ENCODE assay signal across 8 cellular contexts in genomic region chr1:10866314-10867091, GRCh38.
DNase-seq lines count a peak whose midpoint lies in the region; ATAC-seq and TF ChIP-seq lines count a peak whose summit lies in the region.

No MANE protein-coding gene starts in this region.

- H3K27me3 ChIP-seq in ectodermal cell (ENCODE audit: control insufficient read depth, insufficient read depth, low read length, poor library complexity, severe bottlenecking) (peaks cover 54% of the 10 kb centered on the region), uterus (no peaks in the 10 kb centered on the region)

- POLR2A ChIA-PET in WTC11 (lab: Charles Lee) = interaction anchor here (0.6 kb wide), 1 partner anchor 63 kb away, joined by 3 read pairs; no protein-coding TSS in a partner anchor

- 5% methylated on average over 30 to 31 of the region's 31 CpGs for WGBS in ectodermal cell, 2 experiments

- peaks cover 45% of the 10 kb centered on the region for H3K4me1 Mint-ChIP-seq in WTC11
- H3K4me1 Mint-ChIP-seq in natural killer cell treated with Interleukin-12 subunit alpha and Interleukin-12 subunit beta and Interleukin-15 and Interleukin-18, amount 100 ng/mL, for 72 hours (ENCODE audit: low read depth in 2 of 2) = peaks cover 6 to 10% of the 10 kb centered on the region in 2 donors

- no peaks in the 10 kb centered on the region for H3K9me3 Mint-ChIP-seq in WTC11
- no peaks in the 10 kb centered on the region for H3K9me3 Mint-ChIP-seq in natural killer cell treated with Interleukin-12 subunit alpha and Interleukin-12 subunit beta and Interleukin-15 and Interleukin-18, amount 100 ng/mL, for 72 hours

- H3K27me3 Mint-ChIP-seq in WTC11 (ENCODE audit: low read depth) = peaks cover 40% of the 10 kb centered on the region
- H3K27me3 Mint-ChIP-seq in natural killer cell treated with Interleukin-12 subunit alpha and Interleukin-12 subunit beta and Interleukin-15 and Interleukin-18, amount 100 ng/mL, for 72 hours = peaks cover 44 to 46% of the 10 kb centered on the region in 2 donors

- no peak for TF ChIP-seq POLR2A in uterus (IDR thresholded peaks at IDR 0.05)

- H3K4me3 ChIP-seq in ectodermal cell (ENCODE audit: insufficient read depth, low read depth, low read length) (peak overlapping the region; percentile 38), uterus (peak overlapping the region; percentile 29 to 47)

- TF ChIP-seq CTCF in WTC11 (IDR thresholded peaks at IDR 0.05) (no peak), uterus (IDR thresholded peaks at IDR 0.05) (no peak)

- no peak overlapping the region for H3K27ac Mint-ChIP-seq in WTC11
- no peak overlapping the region for H3K27ac Mint-ChIP-seq in natural killer cell treated with Interleukin-12 subunit alpha and Interleukin-12 subunit beta and Interleukin-15 and Interleukin-18, amount 100 ng/mL, for 72 hours

- no peaks in the 10 kb centered on the region for H3K36me3 Mint-ChIP-seq in WTC11
- no peaks in the 10 kb centered on the region for H3K36me3 Mint-ChIP-seq in natural killer cell treated with Interleukin-12 subunit alpha and Interleukin-12 subunit beta and Interleukin-15 and Interleukin-18, amount 100 ng/mL, for 72 hours

- H3K36me3 ChIP-seq in ectodermal cell (ENCODE audit: control insufficient read depth, insufficient read depth, low read length) (no peaks in the 10 kb centered on the region), uterus (no peaks in the 10 kb centered on the region)

- no peak overlapping the region for H3K27ac ChIP-seq in ectodermal cell (ENCODE audit: insufficient read depth, low read depth, low read length, poor library complexity, severe bottlenecking)
- H3K27ac ChIP-seq in uterus = no peak overlapping the region

- H3K9me3 ChIP-seq in ectodermal cell (ENCODE audit: control insufficient read depth, low read length) = no peaks in the 10 kb centered on the region
- H3K9me3 ChIP-seq in uterus = no peaks in the 10 kb centered on the region

- intact Hi-C loops in uterus (cut with DNase I; ENCODE audit: low total_unique reads) = loop anchor here (5.0 kb wide), 1 partner anchor 359 kb away; no protein-coding TSS in a partner anchor

- ATAC-seq in WTC11 (peak; percentile 68), HG03378 (IDR thresholded peaks at IDR 0.05; ENCODE audit: unreplicated experiment) (no peak)
- peak in 1 of 2 donors; percentile 59 for ATAC-seq in natural killer cell treated with Interleukin-12 subunit alpha and Interleukin-12 subunit beta and Interleukin-15 and Interleukin-18, amount 100 ng/mL, for 72 hours

- peak overlapping the region; percentile 77 for H3K4me3 Mint-ChIP-seq in WTC11
- peak overlapping the region; percentile 36 for H3K4me3 Mint-ChIP-seq in natural killer cell treated with Interleukin-12 subunit alpha and Interleukin-12 subunit beta and Interleukin-15 and Interleukin-18, amount 100 ng/mL, for 72 hours

- CTCF ChIA-PET in WTC11 (lab: Charles Lee) = interaction anchor here (0.6 to 2.8 kb wide), 39 partner anchors 12 to 1577 kb away, joined by 3 to 18 read pairs (median 4); no protein-coding TSS in a partner anchor

- H3K4me1 ChIP-seq in ectodermal cell (ENCODE audit: control insufficient read depth, insufficient read depth, low read length) (peaks cover 11% of the 10 kb centered on the region), uterus (peaks cover 0 to 12% of the 10 kb centered on the region in 2 donors)

- peak; percentile 15 for DNase-seq in NCI-H345 treated with DMSO at 0.1 percent for 48 hours (lab: John Stamatoyannopoulos, UW; ENCODE audit: unreplicated experiment)
- DNase-seq in NCI-H345 (lab: John Stamatoyannopoulos, UW) = no peak
- peak; percentile 69 for DNase-seq in WTC11 (ENCODE audit: low spot score)
- no peak for DNase-seq in natural killer cell treated with Interleukin-12 subunit alpha and Interleukin-12 subunit beta and Interleukin-15 and Interleukin-18, amount 100 ng/mL, for 72 hours (ENCODE audit: low spot score)
- peak; percentile 27 to 35 for DNase-seq in uterus
- no peak for DNase-seq in RKO (ENCODE audit: low spot score)

TF ChIP-seq in WTC11, 78 proteins besides CTCF, POLR2A, EP300 and RAD21 (continues in another document):
- TF ChIP-seq GRHL2 (CRISPR knock-in tag; IDR thresholded peaks at IDR 0.05; ENCODE audit: insufficient replicate concordance, severe bottlenecking) (no peak), CREM (CRISPR knock-in tag; IDR thresholded peaks at IDR 0.05) (no peak), FOXJ3 (CRISPR knock-in tag; IDR thresholded peaks at IDR 0.05; ENCODE audit: borderline replicate concordance) (no peak), NFATC4 (CRISPR knock-in tag; IDR thresholded peaks at IDR 0.05) (no peak), ATF1 (CRISPR knock-in tag; IDR thresholded peaks at IDR 0.05) (no peak), STAT6 (CRISPR knock-in tag; conservative IDR thresholded peaks at IDR 0.05; ENCODE audit: low read depth) (no peak), NFYB (CRISPR knock-in tag; conservative IDR thresholded peaks at IDR 0.05; ENCODE audit: low read depth) (no peak), EMX1 (CRISPR knock-in tag; IDR thresholded peaks at IDR 0.05) (no peak), ZNF121 (CRISPR knock-in tag; IDR thresholded peaks at IDR 0.05) (no peak), E2F5 (CRISPR knock-in tag; IDR thresholded peaks at IDR 0.05) (no peak), PRRX2 (CRISPR knock-in tag; IDR thresholded peaks at IDR 0.05) (no peak)
- TF ChIP-seq, protein P1, sequence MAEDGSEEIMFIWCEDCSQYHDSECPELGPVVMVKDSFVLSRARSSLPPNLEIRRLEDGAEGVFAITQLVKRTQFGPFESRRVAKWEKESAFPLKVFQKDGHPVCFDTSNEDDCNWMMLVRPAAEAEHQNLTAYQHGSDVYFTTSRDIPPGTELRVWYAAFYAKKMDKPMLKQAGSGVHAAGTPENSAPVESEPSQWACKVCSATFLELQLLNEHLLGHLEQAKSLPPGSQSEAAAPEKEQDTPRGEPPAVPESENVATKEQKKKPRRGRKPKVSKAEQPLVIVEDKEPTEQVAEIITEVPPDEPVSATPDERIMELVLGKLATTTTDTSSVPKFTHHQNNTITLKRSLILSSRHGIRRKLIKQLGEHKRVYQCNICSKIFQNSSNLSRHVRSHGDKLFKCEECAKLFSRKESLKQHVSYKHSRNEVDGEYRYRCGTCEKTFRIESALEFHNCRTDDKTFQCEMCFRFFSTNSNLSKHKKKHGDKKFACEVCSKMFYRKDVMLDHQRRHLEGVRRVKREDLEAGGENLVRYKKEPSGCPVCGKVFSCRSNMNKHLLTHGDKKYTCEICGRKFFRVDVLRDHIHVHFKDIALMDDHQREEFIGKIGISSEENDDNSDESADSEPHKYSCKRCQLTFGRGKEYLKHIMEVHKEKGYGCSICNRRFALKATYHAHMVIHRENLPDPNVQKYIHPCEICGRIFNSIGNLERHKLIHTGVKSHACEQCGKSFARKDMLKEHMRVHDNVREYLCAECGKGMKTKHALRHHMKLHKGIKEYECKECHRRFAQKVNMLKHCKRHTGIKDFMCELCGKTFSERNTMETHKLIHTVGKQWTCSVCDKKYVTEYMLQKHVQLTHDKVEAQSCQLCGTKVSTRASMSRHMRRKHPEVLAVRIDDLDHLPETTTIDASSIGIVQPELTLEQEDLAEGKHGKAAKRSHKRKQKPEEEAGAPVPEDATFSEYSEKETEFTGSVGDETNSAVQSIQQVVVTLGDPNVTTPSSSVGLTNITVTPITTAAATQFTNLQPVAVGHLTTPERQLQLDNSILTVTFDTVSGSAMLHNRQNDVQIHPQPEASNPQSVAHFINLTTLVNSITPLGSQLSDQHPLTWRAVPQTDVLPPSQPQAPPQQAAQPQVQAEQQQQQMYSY (CRISPR knock-in tag; IDR thresholded peaks at IDR 0.05) = no peak
- TF ChIP-seq, protein P2, sequence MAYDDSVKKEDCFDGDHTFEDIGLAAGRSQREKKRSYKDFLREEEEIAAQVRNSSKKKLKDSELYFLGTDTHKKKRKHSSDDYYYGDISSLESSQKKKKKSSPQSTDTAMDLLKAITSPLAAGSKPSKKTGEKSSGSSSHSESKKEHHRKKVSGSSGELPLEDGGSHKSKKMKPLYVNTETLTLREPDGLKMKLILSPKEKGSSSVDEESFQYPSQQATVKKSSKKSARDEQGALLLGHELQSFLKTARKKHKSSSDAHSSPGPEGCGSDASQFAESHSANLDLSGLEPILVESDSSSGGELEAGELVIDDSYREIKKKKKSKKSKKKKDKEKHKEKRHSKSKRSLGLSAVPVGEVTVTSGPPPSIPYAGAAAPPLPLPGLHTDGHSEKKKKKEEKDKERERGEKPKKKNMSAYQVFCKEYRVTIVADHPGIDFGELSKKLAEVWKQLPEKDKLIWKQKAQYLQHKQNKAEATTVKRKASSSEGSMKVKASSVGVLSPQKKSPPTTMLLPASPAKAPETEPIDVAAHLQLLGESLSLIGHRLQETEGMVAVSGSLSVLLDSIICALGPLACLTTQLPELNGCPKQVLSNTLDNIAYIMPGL (CRISPR knock-in tag; IDR thresholded peaks at IDR 0.05) = no peak
- TF ChIP-seq, protein P3, sequence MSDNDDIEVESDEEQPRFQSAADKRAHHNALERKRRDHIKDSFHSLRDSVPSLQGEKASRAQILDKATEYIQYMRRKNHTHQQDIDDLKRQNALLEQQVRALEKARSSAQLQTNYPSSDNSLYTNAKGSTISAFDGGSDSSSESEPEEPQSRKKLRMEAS (CRISPR knock-in tag; IDR thresholded peaks at IDR 0.05) = no peak

Comparison
In these comparisons a context has a peak if more than half of its experiments do, and no peak if none do; other contexts are left out.
1. DNase-seq: peak in NCI-H345 treated with DMSO at 0.1 percent for 48 hours (single experiment), WTC11 (single experiment) and uterus (2 of 2); none in NCI-H345 (single experiment), natural killer cell treated with Interleukin-12 subunit alpha and Interleukin-12 subunit beta and Interleukin-15 and Interleukin-18, amount 100 ng/mL, for 72 hours (single experiment) and RKO (single experiment).